In the genomic region with DNA sequence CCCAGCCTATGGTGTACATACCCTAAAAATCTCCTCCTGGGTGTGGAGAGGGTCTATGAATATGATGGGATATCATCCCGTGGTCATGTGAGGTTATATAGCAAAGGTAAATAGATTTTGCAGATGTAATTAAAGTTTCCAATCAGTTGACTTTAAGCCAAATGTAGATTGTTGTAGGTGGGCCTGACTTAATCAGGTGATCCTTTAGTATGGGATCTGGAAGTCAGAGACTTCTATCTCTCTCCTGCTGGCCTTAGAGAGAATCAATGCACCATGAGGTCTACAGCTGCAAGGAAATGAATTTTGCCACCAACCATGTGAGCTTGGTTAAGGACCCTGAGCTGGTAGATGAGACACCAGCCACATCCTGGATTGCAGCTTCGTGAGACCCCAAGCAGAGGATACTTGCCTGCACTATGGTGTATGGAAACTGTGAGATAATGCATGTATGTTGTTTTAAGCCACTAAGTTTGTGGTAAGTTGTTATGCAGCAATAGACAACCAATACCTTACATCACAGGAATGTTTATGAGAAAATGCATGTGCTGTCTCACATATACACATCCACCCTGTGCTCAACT, we compare ENCODE assay signal across 27 cellular contexts.
"Had no signal": no experiment of that assay in that cellular context is flagged by ENCODE, and none has a peak within 500 bp of the region (broad histone marks: within the 10 kb centered on the region; RNA-seq: fewer than 3 reads in every experiment).

No MANE protein-coding gene starts in this region.

- H3K4me1 Mint-ChIP-seq: immature natural killer cell; naive thymus-derived CD8-positive, alpha-beta T cell; nephron progenitor cell had no signal

- H3K27ac Mint-ChIP-seq: immature natural killer cell; naive thymus-derived CD8-positive, alpha-beta T cell; nephron progenitor cell had no signal

- H3K36me3 Mint-ChIP-seq: immature natural killer cell; naive thymus-derived CD8-positive, alpha-beta T cell had no signal

- H3K4me3 ChIP-seq: coronary artery, esophagus squamous epithelium, lower lobe of right lung, prostate gland, right atrium auricular region, smooth muscle cell, thoracic aorta, tibial nerve, upper lobe of left lung, uterus had no signal

- H3K4me3 Mint-ChIP-seq: immature natural killer cell; naive thymus-derived CD8-positive, alpha-beta T cell; nephron progenitor cell had no signal

- H3K4me1 ChIP-seq: esophagus squamous epithelium, lower lobe of right lung, prostate gland, right atrium auricular region, tibial nerve, upper lobe of left lung, uterus had no signal

- ATAC-seq: left ventricle myocardium superior; lower lobe of right lung; naive thymus-derived CD8-positive, alpha-beta T cell; sciatic nerve had no signal

- H3K4me2 ChIP-seq: smooth muscle cell had no signal

- H3K9me3 Mint-ChIP-seq: naive thymus-derived CD8-positive, alpha-beta T cell; nephron progenitor cell had no signal

- H3K27me3 ChIP-seq: right atrium auricular region, tibial nerve, upper lobe of left lung, uterus had no signal

- DNase-seq: dermis blood vessel endothelial cell; effector memory CD4-positive, alpha-beta T cell; erythroblast; esophagus squamous epithelium; foreskin melanocyte; hypothalamus; immature natural killer cell; islet precursor cell; left ventricle myocardium superior; lower lobe of right lung; naive thymus-derived CD8-positive, alpha-beta T cell; nephron progenitor cell; nucleus accumbens; stimulated activated CD4-positive, alpha-beta T cell treated with anti-CD3 and anti-CD28 coated beads, Interleukin-12 subunit alpha, Interleukin-12 subunit beta, amount 100 ng/mL, for 4 hours; stimulated activated CD4-positive, alpha-beta T cell treated with anti-CD3 and anti-CD28 coated beads, Interleukin-1b, Interleukin-23, amount 100 ng/mL, for 48 hours; stimulated activated CD4-positive, alpha-beta T cell treated with anti-CD3 and anti-CD28 coated beads, Interleukin-4, amount 100 ng/mL, for 1 hour; stimulated activated CD8-positive, alpha-beta memory T cell treated with anti-CD3 and anti-CD28 coated beads, Interleukin-4, amount 100 ng/mL, for 48 hours; stimulated activated naive CD4-positive, alpha-beta T cell treated with Interleukin-2 at 50 U/mL for 16 hours; upper lobe of left lung; uterus had no signal

- H3K27ac ChIP-seq: coronary artery, esophagus squamous epithelium, lower lobe of right lung, prostate gland, right atrium auricular region, thoracic aorta, tibial nerve, upper lobe of left lung, uterus had no signal

- H3K9me3 ChIP-seq: esophagus squamous epithelium, lower lobe of right lung, prostate gland, right atrium auricular region, thoracic aorta, tibial nerve, upper lobe of left lung, uterus had no signal

- H3K36me3 ChIP-seq: esophagus squamous epithelium, lower lobe of right lung, prostate gland, right atrium auricular region, thoracic aorta, tibial nerve, upper lobe of left lung, uterus had no signal
